In genomic region chr9:73065439-73065838, GRCh38 we compare ENCODE assay signal across 21 cellular contexts.
DNase-seq lines count a peak whose midpoint lies in the region; ATAC-seq and FAIRE-seq lines count a peak whose summit lies in the region.
"Had no signal": no experiment of that assay in that cellular context is flagged by ENCODE, and none has a peak within 500 bp of the region (broad histone marks: within the 10 kb centered on the region; RNA-seq: fewer than 3 reads in every experiment).

No MANE protein-coding gene starts in this region.

- FAIRE-seq in frontal cortex (lab: Jason Lieb, UNC), result no peak
- FAIRE-seq: G401.6, GM12892, GM19239 had no signal

- no peak overlapping the region for H3K27ac ChIP-seq in substantia nigra (ENCODE audit: low read depth, low read length, poor library complexity, severe bottlenecking)
- H3K27ac ChIP-seq: BLaER1, C4-2B had no signal

- DNase-seq in Ammon's horn (ENCODE audit: low spot score) (peak; percentile 52), globus pallidus (ENCODE audit: low spot score) (peak; percentile 26), occipital lobe (lab: John Stamatoyannopoulos, UW) (peak; percentile 15), substantia nigra (lab: John Stamatoyannopoulos, UW) (peak in 28 of 49 donors; percentile 2 to 80 (median 22)), frontal cortex (ENCODE audit: low spot score in 2 of 2) (no peak)
- no peak for DNase-seq in effector CD8-positive, alpha-beta T cell (lab: John Stamatoyannopoulos, UW)
- DNase-seq: 8988T; Caco-2; CD4-positive, CD25-positive, alpha-beta regulatory T cell; CD8-positive, alpha-beta T cell; DMS153; DND-41; GOT3; H7; HCEC 1CT had no signal

- ATAC-seq in GM19467 (IDR thresholded peaks at IDR 0.05; ENCODE audit: unreplicated experiment), result no peak
- ATAC-seq: CD8-positive, alpha-beta T cell had no signal

Comparison
In these comparisons a context has a peak if more than half of its experiments do, and no peak if none do; other contexts are left out.
1. DNase-seq: peak in Ammon's horn (single experiment), globus pallidus (single experiment), occipital lobe (single experiment) and substantia nigra (28 of 49); none in effector CD8-positive, alpha-beta T cell (single experiment) and frontal cortex (0 of 2).